ENCODE assay signal across 10 cellular contexts in genomic region chr1:64865105-64865757, GRCh38.
DNase-seq lines count a peak whose midpoint lies in the region; ATAC-seq and TF ChIP-seq lines count a peak whose summit lies in the region.
"Had no signal": no experiment of that assay in that cellular context is flagged by ENCODE, and none has a peak within 500 bp of the region (broad histone marks: within the 10 kb centered on the region; RNA-seq: fewer than 3 reads in every experiment).

No MANE protein-coding gene starts in this region.

- intact Hi-C loops in heart right ventricle (cut with DNase I) (loop anchor here in 2 of 10 donors (10.0 kb wide), 3 partner anchors 100 to 210 kb away; partner anchors contain the start of gene JAK1 (in 1 of the 2)), Right ventricle myocardium inferior (cut with DNase I) (loop anchor here (10.0 kb wide), 1 partner anchor 340 kb away; no protein-coding TSS in a partner anchor)

- H3K27ac Mint-ChIP-seq in T-helper 17 cell (peak overlapping the region; percentile 83), memory B cell (peak overlapping the region; percentile 83)

- peaks cover 34% of the 10 kb centered on the region for H3K4me1 Mint-ChIP-seq in T-helper 17 cell
- peaks cover 48% of the 10 kb centered on the region for H3K4me1 Mint-ChIP-seq in memory B cell

- H3K27me3 Mint-ChIP-seq in T-helper 17 cell (no peaks in the 10 kb centered on the region), memory B cell (no peaks in the 10 kb centered on the region)

- TF ChIP-seq CTCF in heart right ventricle (IDR thresholded peaks at IDR 0.05) (no peak), upper lobe of left lung (IDR thresholded peaks at IDR 0.05) (no peak), WERI-Rb-1 (IDR thresholded peaks at IDR 0.05; ENCODE audit: low read depth, low read length) (no peak)

- H3K36me3 ChIP-seq in heart right ventricle: peaks cover 0 to 92% (median 16%) of the 10 kb centered on the region in 9 donors
- H3K36me3 ChIP-seq in upper lobe of left lung: peaks cover 0 to 75% (median 25%) of the 10 kb centered on the region in 4 donors
- peaks cover 17% of the 10 kb centered on the region for H3K36me3 ChIP-seq in WERI-Rb-1

- H3K27ac ChIP-seq in heart right ventricle: peak overlapping the region in 7 of 10 donors; percentile 50 to 82 (median 63)
- H3K27ac ChIP-seq in upper lobe of left lung: peak overlapping the region in 3 of 4 donors; percentile 31 to 62 (median 60)
- H3K27ac ChIP-seq in WERI-Rb-1: no peak overlapping the region

- peaks cover 11% of the 10 kb centered on the region for H3K36me3 Mint-ChIP-seq in T-helper 17 cell (ENCODE audit: low read depth)
- H3K36me3 Mint-ChIP-seq in memory B cell: peaks cover 32% of the 10 kb centered on the region

- H3K9me3 Mint-ChIP-seq in memory B cell: no peaks in the 10 kb centered on the region

- H3K27me3 ChIP-seq in heart right ventricle (no peaks in the 10 kb centered on the region), upper lobe of left lung (no peaks in the 10 kb centered on the region), WERI-Rb-1 (ENCODE audit: insufficient read depth, low read depth, severe bottlenecking) (no peaks in the 10 kb centered on the region)

- ATAC-seq in heart right ventricle (no peak), Right ventricle myocardium inferior (no peak), T-helper 17 cell (no peak), memory B cell (ENCODE audit: low read depth) (no peak), upper lobe of left lung (ENCODE audit: low FRiP score in 2 of 2) (no peak)

- H3K4me3 ChIP-seq in heart right ventricle (no peak overlapping the region), upper lobe of left lung (no peak overlapping the region), WERI-Rb-1 (ENCODE audit: low read depth, low read length) (no peak overlapping the region)

- 88 to 91% methylated on average over 6 of the region's 6 CpGs for WGBS in heart right ventricle, 2 donors
- 86 to 94% methylated on average over 6 of the region's 6 CpGs for WGBS in upper lobe of left lung, 2 donors

- no peak for TF ChIP-seq POLR2A in upper lobe of left lung (IDR thresholded peaks at IDR 0.05)

- peak overlapping the region; percentile 64 for H3K4me3 Mint-ChIP-seq in T-helper 17 cell
- H3K4me3 Mint-ChIP-seq in memory B cell: peak overlapping the region; percentile 60

- no peak for TF ChIP-seq EP300 in upper lobe of left lung (IDR thresholded peaks at IDR 0.05)

- DNase-seq in heart right ventricle (no peak), Right ventricle myocardium inferior (ENCODE audit: missing footprints) (no peak), T-helper 17 cell (no peak), memory B cell (ENCODE audit: low spot score in 2 of 2) (no peak), upper lobe of left lung (no peak), amniotic stem cell (lab: John Stamatoyannopoulos, UW) (no peak), WERI-Rb-1 (no peak)
- DNase-seq in activated CD4-positive, CD25-positive, alpha-beta regulatory T cell (lab: John Stamatoyannopoulos, UW): no peak
- DNase-seq: activated CD8-positive, alpha-beta memory T cell treated with anti-CD3 and anti-CD28 coated beads, Interleukin-2, amount 50 U/mL, for 4 hours; stimulated activated CD4-positive, alpha-beta T cell treated with anti-CD3 and anti-CD28 coated beads, Interleukin-15, amount 100 ng/mL, for 24 hours had no signal

- H3K9me3 ChIP-seq in heart right ventricle (no peaks in the 10 kb centered on the region), T-helper 17 cell (ENCODE audit: control insufficient read depth, low read length, poor library complexity, severe bottlenecking) (no peaks in the 10 kb centered on the region), upper lobe of left lung (no peaks in the 10 kb centered on the region), WERI-Rb-1 (ENCODE audit: severe bottlenecking) (no peaks in the 10 kb centered on the region)

- peaks cover 0 to 32% (median 19%) of the 10 kb centered on the region in 9 donors for H3K4me1 ChIP-seq in heart right ventricle
- peaks cover 15 to 28% (median 21%) of the 10 kb centered on the region in 4 donors for H3K4me1 ChIP-seq in upper lobe of left lung
